In the genomic region with DNA sequence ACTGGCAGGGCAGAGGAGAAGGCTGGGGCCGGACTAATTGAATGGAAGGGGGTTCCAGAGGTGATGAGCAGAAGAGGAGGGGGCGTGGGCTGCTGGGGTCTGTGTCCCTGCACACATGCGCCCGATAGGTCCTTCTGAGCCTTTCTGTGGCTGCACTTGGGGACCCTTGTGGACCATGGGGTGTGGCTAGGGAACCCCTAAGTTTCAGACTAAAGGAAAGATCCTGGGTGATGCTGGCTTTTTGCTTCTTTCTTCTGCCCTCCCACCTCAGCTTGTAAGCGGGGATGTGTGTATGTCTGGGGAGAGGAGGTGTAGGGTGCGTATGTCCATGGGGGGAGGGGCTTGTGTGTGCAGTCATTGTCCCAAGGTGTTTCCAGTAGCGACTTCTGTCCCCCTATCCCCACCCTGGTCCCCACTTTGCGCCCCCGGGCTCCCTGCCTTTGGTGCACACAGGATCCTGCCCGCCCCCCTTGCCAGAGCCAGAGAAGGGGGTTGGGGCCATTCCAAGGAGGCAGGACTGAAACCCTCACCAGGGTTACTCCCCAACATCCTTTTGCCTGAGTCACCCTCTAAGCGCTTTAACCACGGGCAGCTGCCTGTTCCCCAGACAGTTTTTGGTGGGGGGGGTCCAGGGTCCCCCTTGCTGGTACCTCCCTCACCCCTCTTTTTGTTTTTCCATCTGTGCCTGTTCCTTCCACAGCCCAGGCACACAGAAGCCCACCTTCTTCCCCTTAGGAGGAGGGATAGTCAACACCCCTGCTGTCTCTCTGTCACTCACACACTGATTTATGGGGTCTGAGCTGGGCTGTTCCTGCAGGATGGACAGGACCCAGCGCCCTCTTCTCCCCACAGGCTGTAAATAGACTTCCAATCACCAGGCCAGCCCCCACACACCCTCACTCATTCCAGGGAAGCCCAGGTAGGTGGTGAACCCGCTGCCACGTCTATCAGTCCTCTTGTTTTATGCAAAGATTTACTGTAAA, we compare ENCODE assay signal across 10 cellular contexts.
A peak's percentile ranks its signal among the peaks of the same experiment; 100 is the strongest.
DNase-seq lines count a peak whose midpoint lies in the region; ATAC-seq lines count a peak whose summit lies in the region.
"Had no signal": no experiment of that assay in that cellular context is flagged by ENCODE, and none has a peak within 500 bp of the region (broad histone marks: within the 10 kb centered on the region; RNA-seq: fewer than 3 reads in every experiment).

No MANE protein-coding gene starts in this region.

- peaks cover 25% of the 10 kb centered on the region for H3K27me3 Mint-ChIP-seq in activated naive CD4-positive, alpha-beta T cell treated with anti-CD3 and anti-CD28 coated beads, Interleukin-2, amount 50 U/mL, for 24 hours
- peaks cover 37% of the 10 kb centered on the region for H3K27me3 Mint-ChIP-seq in activated CD8-positive, alpha-beta memory T cell treated with anti-CD3 and anti-CD28 coated beads, Interleukin-2, amount 10 ng/mL, durations not matched to agents 7 days and 5 days

- CTCF ChIA-PET in activated CD8-positive, alpha-beta memory T cell treated with anti-CD3 and anti-CD28 coated beads, Interleukin-2, amount 10 ng/mL, durations not matched to agents 7 days and 5 days (lab: Charles Lee), result interaction anchor here (0.8 to 1.0 kb wide), 2 partner anchors 60 to 73 kb away, joined by 3 to 5 read pairs; no protein-coding TSS in a partner anchor

- no peaks in the 10 kb centered on the region for H3K9me3 Mint-ChIP-seq in activated naive CD4-positive, alpha-beta T cell treated with anti-CD3 and anti-CD28 coated beads, Interleukin-2, amount 50 U/mL, for 24 hours
- no peaks in the 10 kb centered on the region for H3K9me3 Mint-ChIP-seq in activated naive CD4-positive, alpha-beta T cell treated with anti-CD3 and anti-CD28 coated beads, Interleukin-2, amount 50 U/mL, for 72 hours
- H3K9me3 Mint-ChIP-seq in activated CD8-positive, alpha-beta memory T cell treated with anti-CD3 and anti-CD28 coated beads, Interleukin-2, amount 10 ng/mL, durations not matched to agents 7 days and 5 days (ENCODE audit: low read depth), result no peaks in the 10 kb centered on the region

- H3K9me3 ChIP-seq in skeletal muscle satellite cell (replicated peaks; ENCODE audit: low read length), result no peaks in the 10 kb centered on the region
- H3K9me3 ChIP-seq: colonic mucosa had no signal

- no peak overlapping the region for H3K9ac ChIP-seq in skeletal muscle satellite cell (ENCODE audit: low read depth, low read length)

- H3K4me3 Mint-ChIP-seq in activated naive CD4-positive, alpha-beta T cell treated with anti-CD3 and anti-CD28 coated beads, Interleukin-2, amount 50 U/mL, for 24 hours, result peak overlapping the region; percentile 24
- no peak overlapping the region for H3K4me3 Mint-ChIP-seq in activated CD8-positive, alpha-beta memory T cell treated with anti-CD3 and anti-CD28 coated beads, Interleukin-2, amount 10 ng/mL, durations not matched to agents 7 days and 5 days

- H3K4me2 ChIP-seq in skeletal muscle satellite cell (ENCODE audit: low read length), result peak overlapping the region; percentile 51

- H3K36me3 Mint-ChIP-seq in activated naive CD4-positive, alpha-beta T cell treated with anti-CD3 and anti-CD28 coated beads, Interleukin-2, amount 50 U/mL, for 24 hours, result no peaks in the 10 kb centered on the region
- H3K36me3 Mint-ChIP-seq in activated naive CD4-positive, alpha-beta T cell treated with anti-CD3 and anti-CD28 coated beads, Interleukin-2, amount 50 U/mL, for 72 hours, result peaks cover 0 to 6% of the 10 kb centered on the region in 2 donors
- H3K36me3 Mint-ChIP-seq in activated CD8-positive, alpha-beta memory T cell treated with anti-CD3 and anti-CD28 coated beads, Interleukin-2, amount 10 ng/mL, durations not matched to agents 7 days and 5 days, result no peaks in the 10 kb centered on the region

- H3K4me1 Mint-ChIP-seq in activated naive CD4-positive, alpha-beta T cell treated with anti-CD3 and anti-CD28 coated beads, Interleukin-2, amount 50 U/mL, for 24 hours, result peaks cover 5% of the 10 kb centered on the region
- H3K4me1 Mint-ChIP-seq in activated CD8-positive, alpha-beta memory T cell treated with anti-CD3 and anti-CD28 coated beads, Interleukin-2, amount 10 ng/mL, durations not matched to agents 7 days and 5 days, result peaks cover 4% of the 10 kb centered on the region

- no peak for DNase-seq in activated naive CD4-positive, alpha-beta T cell treated with anti-CD3 and anti-CD28 coated beads, Interleukin-2, amount 50 U/mL, for 72 hours (ENCODE audit: low spot score in 2 of 2)
- DNase-seq in SW480 (ENCODE audit: low spot score) (peak; percentile 39), NCI-H524 treated with DMSO at 0.1 percent for 48 hours (lab: John Stamatoyannopoulos, UW) (no peak), 8988T (no peak)
- DNase-seq in activated CD8-positive, alpha-beta memory T cell treated with anti-CD3 and anti-CD28 coated beads, Interleukin-2, amount 10 ng/mL, durations not matched to agents 7 days and 5 days, result no peak
- DNase-seq: activated CD4-positive, alpha-beta T cell treated with anti-CD3 and anti-CD28 coated beads for 1 hour; colonic mucosa had no signal

- peak overlapping the region; percentile 10 for H3K4me3 ChIP-seq in iPS-11a (ENCODE audit: low read depth, low read length)
- no peak overlapping the region for H3K4me3 ChIP-seq in skeletal muscle satellite cell (ENCODE audit: low read length)
- H3K4me3 ChIP-seq: colonic mucosa had no signal

- H3K27me3 ChIP-seq in skeletal muscle satellite cell (ENCODE audit: control insufficient read depth, insufficient read depth, low read length), result no peaks in the 10 kb centered on the region

- peaks cover 40% of the 10 kb centered on the region for H3K4me1 ChIP-seq in skeletal muscle satellite cell (ENCODE audit: control insufficient read depth, insufficient read depth, low read length)
- H3K4me1 ChIP-seq: colonic mucosa had no signal

- no peak overlapping the region for H3K27ac Mint-ChIP-seq in activated naive CD4-positive, alpha-beta T cell treated with anti-CD3 and anti-CD28 coated beads, Interleukin-2, amount 50 U/mL, for 24 hours
- no peak overlapping the region for H3K27ac Mint-ChIP-seq in activated naive CD4-positive, alpha-beta T cell treated with anti-CD3 and anti-CD28 coated beads, Interleukin-2, amount 50 U/mL, for 72 hours
- no peak overlapping the region for H3K27ac Mint-ChIP-seq in activated CD8-positive, alpha-beta memory T cell treated with anti-CD3 and anti-CD28 coated beads, Interleukin-2, amount 10 ng/mL, durations not matched to agents 7 days and 5 days

- ATAC-seq in activated naive CD4-positive, alpha-beta T cell treated with anti-CD3 and anti-CD28 coated beads, Interleukin-2, amount 50 U/mL, for 72 hours, result no peak
- ATAC-seq in activated CD8-positive, alpha-beta memory T cell treated with anti-CD3 and anti-CD28 coated beads, Interleukin-2, amount 10 ng/mL, durations not matched to agents 7 days and 5 days, result no peak

- H3K36me3 ChIP-seq in skeletal muscle satellite cell (ENCODE audit: insufficient read depth, low read length), result peaks cover 11% of the 10 kb centered on the region
- H3K36me3 ChIP-seq: colonic mucosa had no signal
